7 cellular contexts compared by ENCODE assay signal in genomic region chr12:69007166-69007857, GRCh38.
A peak's percentile ranks its signal among the peaks of the same experiment; 100 is the strongest.
DNase-seq lines count a peak whose midpoint lies in the region; ATAC-seq, FAIRE-seq and TF ChIP-seq lines count a peak whose summit lies in the region.

No MANE protein-coding gene starts in this region.

- no peak overlapping the region for H3K4me3 ChIP-seq in HEK293 (ENCODE audit: low read depth, low read length)
- H3K4me3 ChIP-seq in bronchial epithelial cell (ENCODE audit: low read depth, low read length): peak overlapping the region; percentile 22
- H3K4me3 ChIP-seq in uterus: peak overlapping the region in 1 of 2 donors; percentile 2

- TF ChIP-seq CTCF in HEK293 (tag by site-specific recombination; IDR thresholded peaks at IDR 0.05) (no peak), bronchial epithelial cell (IDR thresholded peaks at IDR 0.05; ENCODE audit: insufficient read depth, low read length, severe bottlenecking) (no peak), mesothelial cell of epicardium (IDR thresholded peaks at IDR 0.05; ENCODE audit: unreplicated experiment) (no peak), uterus (IDR thresholded peaks at IDR 0.05) (no peak)

- no peaks in the 10 kb centered on the region for H3K9me3 Mint-ChIP-seq in mesothelial cell of epicardium

- H3K27ac ChIP-seq in HEK293 (ENCODE audit: extremely low read depth, low read depth, low read length) (no peak overlapping the region), uterus (no peak overlapping the region)

- ATAC-seq in HG03108 (IDR thresholded peaks at IDR 0.05; ENCODE audit: unreplicated experiment): no peak

- no peaks in the 10 kb centered on the region for H3K36me3 ChIP-seq in HEK293 (ENCODE audit: control insufficient read depth in 2 of 2, insufficient read depth in 1 of 2, low read length in 2 of 2)
- no peaks in the 10 kb centered on the region for H3K36me3 ChIP-seq in bronchial epithelial cell (ENCODE audit: control insufficient read depth, insufficient read depth, low read length)
- no peaks in the 10 kb centered on the region for H3K36me3 ChIP-seq in uterus

- H3K4me3 Mint-ChIP-seq in mesothelial cell of epicardium: peak overlapping the region; percentile 24

- peak overlapping the region; percentile 85 for H3K27ac Mint-ChIP-seq in mesothelial cell of epicardium

- no peak for TF ChIP-seq POLR2A in uterus (IDR thresholded peaks at IDR 0.05)

- no peaks in the 10 kb centered on the region for H3K27me3 Mint-ChIP-seq in mesothelial cell of epicardium (ENCODE audit: low read depth)

- CTCF ChIA-PET in HEK293 (lab: Yijun Ruan, JAX): interaction anchor here (0.7 to 0.8 kb wide), 2 partner anchors 63 to 247 kb away, joined by 3 to 4 read pairs; no protein-coding TSS in a partner anchor

- peaks cover 14% of the 10 kb centered on the region for H3K4me1 ChIP-seq in HEK293 (ENCODE audit: control insufficient read depth, insufficient read depth, low read length)
- H3K4me1 ChIP-seq in uterus: no peaks in the 10 kb centered on the region

- POLR2A ChIA-PET in HEK293 (lab: Yijun Ruan, JAX): no interaction called here

- FAIRE-seq in bronchial epithelial cell (lab: Jason Lieb, UNC): peak; percentile 60

- H3K9me3 ChIP-seq in HEK293 (ENCODE audit: control insufficient read depth, insufficient read depth, low read depth, low read length): no peaks in the 10 kb centered on the region
- H3K9me3 ChIP-seq in uterus: no peaks in the 10 kb centered on the region

- H3K27me3 ChIP-seq in bronchial epithelial cell (ENCODE audit: control insufficient read depth, insufficient read depth, low read length): no peaks in the 10 kb centered on the region
- H3K27me3 ChIP-seq in uterus: no peaks in the 10 kb centered on the region

- H3K4me1 Mint-ChIP-seq in mesothelial cell of epicardium: peaks cover 38% of the 10 kb centered on the region

- H3K36me3 Mint-ChIP-seq in mesothelial cell of epicardium: no peaks in the 10 kb centered on the region

- intact Hi-C loops in uterus (cut with DNase I; ENCODE audit: low total_unique reads): no loop called here

- peak; percentile 36 for DNase-seq in NCI-H2171 (lab: John Stamatoyannopoulos, UW)
- DNase-seq in bronchial epithelial cell (ENCODE audit: low read depth): peak; percentile 92
- peak in 1 of 2 experiments; percentile 38 for DNase-seq in mesothelial cell of epicardium (ENCODE audit: low spot score in 2 of 2, unreplicated experiment in 2 of 2)
- DNase-seq in uterus: no peak
- no peak for DNase-seq in HuH-7 (ENCODE audit: low spot score)

TF ChIP-seq in HEK293, 187 proteins besides CTCF, POLR2A, EP300 and RAD21:
- TF ChIP-seq ZNF660 (tag by site-specific recombination; IDR thresholded peaks at IDR 0.05) (0 out of 2 replicates have a peak, but pooled peaks have one; percentile 41), SCRT1 (tag by site-specific recombination; IDR thresholded peaks at IDR 0.05; ENCODE audit: borderline replicate concordance) (no peak), SCRT2 (tag by site-specific recombination; IDR thresholded peaks at IDR 0.05) (peak; percentile 51; the same call in 1 of the 2 replicates), PRDM1 (tag by site-specific recombination; IDR thresholded peaks at IDR 0.05) (peak; percentile 81; the same call in 1 of the 2 replicates), TRIM28 (IDR thresholded peaks at IDR 0.05; ENCODE audit: borderline replicate concordance, low read length) (0 out of 2 replicates have a peak, but pooled peaks have one; percentile 23), ZFP41 (tag by site-specific recombination; IDR thresholded peaks at IDR 0.05; ENCODE audit: borderline replicate concordance) (no peak), OSR2 (tag by site-specific recombination; IDR thresholded peaks at IDR 0.05) (no peak), ZNF362 (tag by site-specific recombination; IDR thresholded peaks at IDR 0.05) (peak; percentile 73; the same call in 1 of the 2 replicates), ZNF621 (tag by site-specific recombination; IDR thresholded peaks at IDR 0.05) (no peak), MZF1 (tag by site-specific recombination; IDR thresholded peaks at IDR 0.05; ENCODE audit: borderline replicate concordance) (no peak), ZNF335 (tag by site-specific recombination; conservative IDR thresholded peaks at IDR 0.05) (0 out of 2 replicates have a peak, but pooled peaks have one; percentile 10), ZNF211 (tag by site-specific recombination; IDR thresholded peaks at IDR 0.05; ENCODE audit: low read depth) (no peak), PRDM6 (tag by site-specific recombination; IDR thresholded peaks at IDR 0.05) (peak; percentile 42; the same call in 1 of the 2 replicates), ZNF10 (tag by site-specific recombination; IDR thresholded peaks at IDR 0.05) (no peak), ZIC2 (tag by site-specific recombination; IDR thresholded peaks at IDR 0.05) (no peak), FEZF1 (tag by site-specific recombination; IDR thresholded peaks at IDR 0.05) (peak; percentile 93), ZNF600 (tag by site-specific recombination; IDR thresholded peaks at IDR 0.05) (0 out of 2 replicates have a peak, but pooled peaks have one; percentile 23)

Comparison
In these comparisons a context has a peak if more than half of its experiments do, and no peak if none do; other contexts are left out.
1. DNase-seq: peak in NCI-H2171 (single experiment) and bronchial epithelial cell (single experiment); none in uterus (0 of 2) and HuH-7 (single experiment).